Comparison of ENCODE assay signal across 8 cellular contexts in genomic region chr1:48776400-48777218, GRCh38. TPM values are rescaled to one million over a fixed set of nuclear protein-coding genes. Genes with fewer than 3 reads are reported as not detected.
DNase-seq lines count a peak whose midpoint lies in the region; ATAC-seq and TF ChIP-seq lines count a peak whose summit lies in the region.

Gene BEND5 (minus strand): TSS chr1:48776891. CDS start chr1:48776831, 60 bp downstream.

- no peaks in the 10 kb centered on the region for H3K27me3 ChIP-seq in left ventricle myocardium inferior (ENCODE audit: low read depth)
- H3K27me3 ChIP-seq in upper lobe of right lung, result no peaks in the 10 kb centered on the region

- no peaks in the 10 kb centered on the region for H3K27me3 Mint-ChIP-seq in activated naive CD4-positive, alpha-beta T cell treated with anti-CD3 and anti-CD28 coated beads, Interleukin-2, amount 50 U/mL, for 24 hours
- peaks cover 5% of the 10 kb centered on the region for H3K27me3 Mint-ChIP-seq in progenitor cell of endocrine pancreas

- CTCF ChIA-PET in AG04449 (lab: Yijun Ruan, JAX), result no interaction called here

- intact Hi-C loops in left ventricle myocardium inferior (cut with micrococcal nuclease) (no loop called here), upper lobe of right lung (cut with DNase I) (no loop called here)

- H3K27ac ChIP-seq in left ventricle myocardium inferior (replicated peaks) (peak within 1 kb of the TSS; percentile 75), upper lobe of right lung (peak within 1 kb of the TSS; percentile 68)

- H3K27ac Mint-ChIP-seq in activated naive CD4-positive, alpha-beta T cell treated with anti-CD3 and anti-CD28 coated beads, Interleukin-2, amount 50 U/mL, for 24 hours, result peak within 1 kb of the TSS; percentile 91
- peak within 1 kb of the TSS; percentile 93 for H3K27ac Mint-ChIP-seq in progenitor cell of endocrine pancreas

- TF ChIP-seq CTCF in AG04449 (IDR thresholded peaks at IDR 0.05; ENCODE audit: insufficient read depth, low read length, missing control alignments), result no peak
- no peak for TF ChIP-seq CTCF in left ventricle myocardium inferior (IDR thresholded peaks at IDR 0.05; ENCODE audit: borderline replicate concordance)
- no peak for TF ChIP-seq CTCF in progenitor cell of endocrine pancreas (IDR thresholded peaks at IDR 0.05; ENCODE audit: unreplicated experiment)
- no peak for TF ChIP-seq CTCF in upper lobe of right lung (IDR thresholded peaks at IDR 0.05)

- H3K9me3 ChIP-seq in left ventricle myocardium inferior (replicated peaks), result no peaks in the 10 kb centered on the region
- H3K9me3 ChIP-seq in upper lobe of right lung, result no peaks in the 10 kb centered on the region

- peaks cover 1% of the 10 kb centered on the region for H3K36me3 Mint-ChIP-seq in activated naive CD4-positive, alpha-beta T cell treated with anti-CD3 and anti-CD28 coated beads, Interleukin-2, amount 50 U/mL, for 24 hours
- H3K36me3 Mint-ChIP-seq in progenitor cell of endocrine pancreas (ENCODE audit: insufficient read depth), result peaks cover 9% of the 10 kb centered on the region

- H3K4me3 Mint-ChIP-seq in activated naive CD4-positive, alpha-beta T cell treated with anti-CD3 and anti-CD28 coated beads, Interleukin-2, amount 50 U/mL, for 24 hours, result peak within 1 kb of the TSS; percentile 94
- H3K4me3 Mint-ChIP-seq in progenitor cell of endocrine pancreas (ENCODE audit: low read depth), result peak within 1 kb of the TSS; percentile 100

- peaks cover 58% of the 10 kb centered on the region for H3K4me1 Mint-ChIP-seq in activated naive CD4-positive, alpha-beta T cell treated with anti-CD3 and anti-CD28 coated beads, Interleukin-2, amount 50 U/mL, for 24 hours
- peaks cover 42% of the 10 kb centered on the region for H3K4me1 Mint-ChIP-seq in progenitor cell of endocrine pancreas (ENCODE audit: low read depth)

- H3K4me3 ChIP-seq in AG04449 (ENCODE audit: low read depth, low read length), result peak within 1 kb of the TSS; percentile 66
- peak within 1 kb of the TSS; percentile 85 for H3K4me3 ChIP-seq in left ventricle myocardium inferior
- peak within 1 kb of the TSS; percentile 77 for H3K4me3 ChIP-seq in upper lobe of right lung

- H3K36me3 ChIP-seq in left ventricle myocardium inferior (peaks cover 6% of the 10 kb centered on the region), upper lobe of right lung (no peaks in the 10 kb centered on the region)

- no peaks in the 10 kb centered on the region for H3K9me3 Mint-ChIP-seq in activated naive CD4-positive, alpha-beta T cell treated with anti-CD3 and anti-CD28 coated beads, Interleukin-2, amount 50 U/mL, for 24 hours
- H3K9me3 Mint-ChIP-seq in progenitor cell of endocrine pancreas (ENCODE audit: low read depth), result no peaks in the 10 kb centered on the region

- H3K4me1 ChIP-seq in left ventricle myocardium inferior, result peaks cover 29% of the 10 kb centered on the region
- H3K4me1 ChIP-seq in upper lobe of right lung, result peaks cover 10% of the 10 kb centered on the region

- ATAC-seq in HG02759 (IDR thresholded peaks at IDR 0.05; ENCODE audit: unreplicated experiment) (peak; percentile 35), upper lobe of right lung (peak; percentile 77), HG03097 (IDR thresholded peaks at IDR 0.05; ENCODE audit: low FRiP score, unreplicated experiment) (no peak)

- DNase-seq in AG04449 (ENCODE audit: low read depth, low spot score) (no peak), NOMO-1 (lab: John Stamatoyannopoulos, UW; ENCODE audit: unreplicated experiment in 2 of 2) (peak; percentile 40 to 49), left ventricle myocardium inferior (peak; percentile 46), progenitor cell of endocrine pancreas (ENCODE audit: low spot score, unreplicated experiment) (peak; percentile 62), upper lobe of right lung (peak; percentile 75)

- POLR2A ChIA-PET in AG04449 (lab: Yijun Ruan, JAX), result no interaction called here

RNA-seq across cellular contexts. Expression of gene BEND5, which starts in this region (rescaled TPM):
- total RNA-seq in left ventricle myocardium inferior, result 4.2 TPM
- total RNA-seq in progenitor cell of endocrine pancreas, result 14.5 and 23.9 TPM in 2 replicates
- total RNA-seq in upper lobe of right lung, result 3.4 TPM
